16 cellular contexts compared by ENCODE assay signal in the genomic region with DNA sequence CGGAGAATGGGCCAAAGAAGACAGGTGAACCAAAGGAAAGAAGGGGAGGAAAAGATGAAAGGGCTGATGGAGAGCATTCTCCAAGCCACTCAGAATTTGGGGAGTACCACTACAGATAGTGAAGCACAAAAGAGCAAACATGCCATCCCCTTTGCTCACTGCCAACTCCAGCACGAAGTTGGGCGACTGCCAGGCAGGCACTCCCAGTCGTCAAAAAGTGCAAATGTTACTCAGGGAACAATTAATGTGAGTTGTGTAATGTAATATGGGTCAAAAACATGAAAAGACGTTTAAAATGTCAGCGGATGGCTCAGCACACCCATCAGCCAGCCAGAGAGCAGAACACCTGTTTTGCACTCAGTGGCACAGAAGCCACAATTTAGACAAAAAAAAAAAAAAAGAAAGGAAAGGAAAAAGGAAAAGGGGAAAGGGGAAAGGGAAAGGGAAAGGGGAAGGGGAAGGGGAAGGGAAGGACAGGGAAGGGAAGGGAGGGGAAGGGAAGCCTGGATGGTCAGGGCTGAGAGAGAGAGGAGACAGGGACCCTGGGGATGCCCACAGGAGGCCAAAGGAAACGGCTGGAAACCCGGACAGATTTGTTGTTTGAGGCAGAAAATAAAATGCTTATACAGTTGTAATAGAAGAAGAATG.
DNase-seq lines count a peak whose midpoint lies in the region; ATAC-seq, FAIRE-seq and TF ChIP-seq lines count a peak whose summit lies in the region.
"Had no signal": no experiment of that assay in that cellular context is flagged by ENCODE, and none has a peak within 500 bp of the region (broad histone marks: within the 10 kb centered on the region; RNA-seq: fewer than 3 reads in every experiment).

No MANE protein-coding gene starts in this region.

- H3K36me3 ChIP-seq in right atrium auricular region, result no peaks in the 10 kb centered on the region

- no peak overlapping the region for H3K27ac Mint-ChIP-seq in activated CD4-positive, alpha-beta memory T cell treated with anti-CD3 and anti-CD28 coated beads, Interleukin-2, amount 10 ng/mL, durations not matched to agents 7 days and 5 days
- H3K27ac Mint-ChIP-seq: activated CD4-positive, alpha-beta T cell treated with anti-CD3 and anti-CD28 coated beads, Interleukin-2, amount 10 ng/mL, durations not matched to agents 24 days and 14 days had no signal

- CTCF ChIA-PET in RWPE1 (lab: Yijun Ruan, JAX), result no interaction called here
- CTCF ChIA-PET in activated CD4-positive, alpha-beta memory T cell treated with anti-CD3 and anti-CD28 coated beads, Interleukin-2, amount 10 ng/mL, durations not matched to agents 7 days and 5 days (lab: Charles Lee), result no interaction called here

- DNase-seq in left cardiac atrium (peak; percentile 44), right atrium auricular region (ENCODE audit: low spot score) (no peak), RWPE1 (ENCODE audit: low spot score) (peak; percentile 53), foreskin keratinocyte (peak; percentile 47 to 61), urothelium cell line (ENCODE audit: low spot score) (peak; percentile 54), HuH-7.5 (ENCODE audit: low spot score) (no peak)
- no peak for DNase-seq in stimulated activated CD4-positive, alpha-beta T cell treated with anti-CD3 and anti-CD28 coated beads, Interleukin-15, amount 100 ng/mL, for 24 hours
- DNase-seq in activated CD4-positive, alpha-beta memory T cell treated with anti-CD3 and anti-CD28 coated beads, Interleukin-2, amount 10 ng/mL, durations not matched to agents 7 days and 5 days, result no peak
- DNase-seq: activated CD4-positive, alpha-beta T cell treated with anti-CD3 and anti-CD28 coated beads, Interleukin-2, amount 10 ng/mL, durations not matched to agents 24 days and 14 days; activated gamma-delta T cell treated with Interleukin-2 at 50 U/mL for 16 hours; KBM-7; kidney; NCI-H526 treated with DMSO at 0.1 percent for 48 hours had no signal

- TF ChIP-seq CTCF in right atrium auricular region (IDR thresholded peaks at IDR 0.05) (no peak), RWPE1 (conservative IDR thresholded peaks at IDR 0.05; ENCODE audit: low read depth) (no peak), foreskin keratinocyte (conservative IDR thresholded peaks at IDR 0.05) (no peak)

- H3K4me3 Mint-ChIP-seq in activated CD4-positive, alpha-beta memory T cell treated with anti-CD3 and anti-CD28 coated beads, Interleukin-2, amount 10 ng/mL, durations not matched to agents 7 days and 5 days, result no peak overlapping the region
- H3K4me3 Mint-ChIP-seq: activated CD4-positive, alpha-beta T cell treated with anti-CD3 and anti-CD28 coated beads, Interleukin-2, amount 10 ng/mL, durations not matched to agents 24 days and 14 days had no signal

- H3K27me3 ChIP-seq in right atrium auricular region (no peaks in the 10 kb centered on the region), foreskin keratinocyte (no peaks in the 10 kb centered on the region)

- ATAC-seq in left cardiac atrium, result peak in 1 of 2 donors; percentile 64
- ATAC-seq in foreskin keratinocyte, result peak; percentile 66

- peaks cover 5% of the 10 kb centered on the region for H3K27me3 Mint-ChIP-seq in activated CD4-positive, alpha-beta memory T cell treated with anti-CD3 and anti-CD28 coated beads, Interleukin-2, amount 10 ng/mL, durations not matched to agents 7 days and 5 days

- no peak overlapping the region for H3K4me3 ChIP-seq in right atrium auricular region

- no peaks in the 10 kb centered on the region for H3K9me3 ChIP-seq in right atrium auricular region

- no peak overlapping the region for H3K27ac ChIP-seq in right atrium auricular region
- peak overlapping the region; percentile 57 for H3K27ac ChIP-seq in RWPE1
- no peak overlapping the region for H3K27ac ChIP-seq in foreskin keratinocyte
- H3K27ac ChIP-seq: parathyroid adenoma had no signal

- no peaks in the 10 kb centered on the region for H3K4me1 Mint-ChIP-seq in activated CD4-positive, alpha-beta memory T cell treated with anti-CD3 and anti-CD28 coated beads, Interleukin-2, amount 10 ng/mL, durations not matched to agents 7 days and 5 days
- H3K4me1 Mint-ChIP-seq: activated CD4-positive, alpha-beta T cell treated with anti-CD3 and anti-CD28 coated beads, Interleukin-2, amount 10 ng/mL, durations not matched to agents 24 days and 14 days had no signal

- peak; percentile 9 for FAIRE-seq in urothelium cell line (lab: Jason Lieb, UNC)
- FAIRE-seq: frontal cortex, G401.6, kidney had no signal

- H3K9me3 Mint-ChIP-seq in activated CD4-positive, alpha-beta memory T cell treated with anti-CD3 and anti-CD28 coated beads, Interleukin-2, amount 10 ng/mL, durations not matched to agents 7 days and 5 days, result no peaks in the 10 kb centered on the region
- H3K9me3 Mint-ChIP-seq: activated CD4-positive, alpha-beta T cell treated with anti-CD3 and anti-CD28 coated beads, Interleukin-2, amount 10 ng/mL, durations not matched to agents 24 days and 14 days had no signal

- POLR2A ChIA-PET in RWPE1 (lab: Yijun Ruan, JAX; ENCODE audit: low non-redundant PET), result no interaction called here
- POLR2A ChIA-PET in activated CD4-positive, alpha-beta memory T cell treated with anti-CD3 and anti-CD28 coated beads, Interleukin-2, amount 10 ng/mL, durations not matched to agents 7 days and 5 days (lab: Charles Lee), result no interaction called here

- intact Hi-C loops in left cardiac atrium (cut with DNase I), result no loop called here

- H3K4me1 ChIP-seq in right atrium auricular region (no peaks in the 10 kb centered on the region), foreskin keratinocyte (no peaks in the 10 kb centered on the region)
- H3K4me1 ChIP-seq: parathyroid adenoma had no signal

- no peaks in the 10 kb centered on the region for H3K36me3 Mint-ChIP-seq in activated CD4-positive, alpha-beta memory T cell treated with anti-CD3 and anti-CD28 coated beads, Interleukin-2, amount 10 ng/mL, durations not matched to agents 7 days and 5 days (ENCODE audit: low read depth)

Comparison
In these comparisons a context has a peak if more than half of its experiments do, and no peak if none do; other contexts are left out.
1. DNase-seq: peak in left cardiac atrium (single experiment), RWPE1 (single experiment), foreskin keratinocyte (2 of 2) and urothelium cell line (single experiment); none in right atrium auricular region (single experiment), stimulated activated CD4-positive, alpha-beta T cell treated with anti-CD3 and anti-CD28 coated beads, Interleukin-15, amount 100 ng/mL, for 24 hours (single experiment), HuH-7.5 (single experiment) and activated CD4-positive, alpha-beta memory T cell treated with anti-CD3 and anti-CD28 coated beads, Interleukin-2, amount 10 ng/mL, durations not matched to agents 7 days and 5 days (single experiment).